In the genomic region with DNA sequence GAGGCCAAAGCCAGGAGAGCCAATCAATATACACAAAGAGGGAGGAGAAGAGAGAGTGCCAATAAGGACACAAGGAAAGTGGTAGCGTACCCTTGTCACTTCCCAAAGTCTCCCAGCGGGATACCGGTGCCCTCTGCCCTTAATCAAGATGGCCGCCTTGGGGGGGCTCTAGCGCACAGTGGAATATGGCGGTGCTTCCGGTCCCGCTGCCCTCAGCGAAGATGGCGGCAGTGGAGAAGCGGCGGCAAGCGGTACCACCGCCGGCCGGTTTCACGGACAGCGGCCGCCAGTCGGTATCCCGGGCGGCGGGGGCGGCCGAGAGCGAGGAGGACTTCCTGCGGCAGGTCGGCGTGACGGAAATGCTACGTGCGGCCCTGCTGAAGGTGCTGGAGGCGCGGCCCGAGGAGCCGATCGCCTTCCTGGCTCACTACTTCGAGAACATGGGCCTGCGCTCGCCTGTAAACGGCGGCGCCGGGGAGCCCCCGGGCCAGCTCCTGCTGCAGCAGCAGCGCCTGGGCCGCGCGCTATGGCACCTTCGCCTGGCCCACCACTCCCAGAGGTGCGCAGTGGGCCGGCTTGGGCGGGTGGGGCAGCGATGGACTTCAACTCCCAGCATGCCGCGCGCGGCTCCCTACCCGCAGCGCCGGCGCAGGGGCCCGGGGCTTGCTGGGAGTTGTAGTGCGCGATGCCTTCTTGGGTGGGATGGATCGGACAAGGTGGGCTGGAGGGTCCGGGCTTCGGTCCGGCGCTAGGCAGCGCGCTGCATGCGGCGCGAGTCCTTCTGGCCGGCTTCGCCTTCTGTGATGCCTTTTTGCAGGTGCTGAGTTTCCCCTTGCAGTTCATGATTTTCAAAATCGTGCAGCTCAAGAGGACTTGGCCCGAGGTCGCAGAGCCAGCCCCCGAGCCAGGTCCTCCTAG, we compare ENCODE assay signal across 8 cellular contexts. TPM values are rescaled to one million over a fixed set of nuclear protein-coding genes. Genes with fewer than 3 reads are reported as not detected.
A peak's percentile ranks its signal among the peaks of the same experiment; 100 is the strongest.
DNase-seq lines count a peak whose midpoint lies in the region; ATAC-seq lines count a peak whose summit lies in the region.

A gene with protein sequence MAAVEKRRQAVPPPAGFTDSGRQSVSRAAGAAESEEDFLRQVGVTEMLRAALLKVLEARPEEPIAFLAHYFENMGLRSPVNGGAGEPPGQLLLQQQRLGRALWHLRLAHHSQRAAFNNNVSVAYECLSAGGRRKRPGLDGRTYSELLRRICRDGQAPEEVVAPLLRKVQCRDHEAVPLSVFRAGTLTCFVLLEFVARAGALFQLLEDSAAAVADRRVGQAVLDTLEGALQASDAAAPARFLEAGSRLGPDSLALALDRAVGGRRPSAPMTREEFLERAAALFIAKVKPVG (plus strand): TSS at position 212 of the 918 bp plus-strand sequence. CDS start 10 bp downstream, at position 222.

- H3K27ac Mint-ChIP-seq in activated T-cell treated with anti-CD3 and anti-CD28 coated beads, Interleukin-2, amount 50 U/mL, for 24 hours = peak within 1 kb of the TSS; percentile 100

- H3K27ac ChIP-seq in esophagus (ENCODE audit: low read depth in 2 of 2, low read length in 1 of 2) (peak within 1 kb of the TSS; percentile 93 to 97), muscle layer of duodenum (ENCODE audit: low read length) (peak within 1 kb of the TSS; percentile 91)

- H3K9me3 ChIP-seq in esophagus (ENCODE audit: control insufficient read depth in 2 of 2, insufficient read depth in 1 of 2, low read depth in 1 of 2, low read length in 1 of 2) = no peaks in the 10 kb centered on the region
- no peaks in the 10 kb centered on the region for H3K9me3 ChIP-seq in muscle layer of duodenum (ENCODE audit: control insufficient read depth in 1 of 2, low read length in 2 of 2)

- H3K36me3 Mint-ChIP-seq in activated T-cell treated with anti-CD3 and anti-CD28 coated beads, Interleukin-2, amount 50 U/mL, for 24 hours (ENCODE audit: low read depth) = peaks cover 19% of the 10 kb centered on the region

- peak; percentile 53 for ATAC-seq in GM19463 (IDR thresholded peaks at IDR 0.05; ENCODE audit: unreplicated experiment)

- H3K36me3 ChIP-seq in esophagus (ENCODE audit: control insufficient read depth in 2 of 2, insufficient read depth in 2 of 2, low read length in 1 of 2) (peaks cover 0 to 7% of the 10 kb centered on the region in 2 donors), muscle layer of duodenum (ENCODE audit: control insufficient read depth in 1 of 2, insufficient read depth in 2 of 2, low read length in 2 of 2) (peaks cover 0 to 6% of the 10 kb centered on the region in 2 donors)

- H3K4me1 Mint-ChIP-seq in activated T-cell treated with anti-CD3 and anti-CD28 coated beads, Interleukin-2, amount 50 U/mL, for 24 hours (ENCODE audit: low read depth) = peaks cover 56% of the 10 kb centered on the region

- no peaks in the 10 kb centered on the region for H3K27me3 ChIP-seq in esophagus (ENCODE audit: control insufficient read depth in 1 of 2, insufficient read depth in 2 of 2, low read length in 2 of 2)
- H3K27me3 ChIP-seq in muscle layer of duodenum (ENCODE audit: low read depth, low read length) = no peaks in the 10 kb centered on the region

- peak within 1 kb of the TSS; percentile 94 for H3K4me3 Mint-ChIP-seq in activated T-cell treated with anti-CD3 and anti-CD28 coated beads, Interleukin-2, amount 50 U/mL, for 24 hours

- H3K4me1 ChIP-seq in esophagus (ENCODE audit: control insufficient read depth in 2 of 2, insufficient read depth in 2 of 2, low read length in 1 of 2) (peaks cover 9 to 11% of the 10 kb centered on the region in 2 donors), muscle layer of duodenum (ENCODE audit: control insufficient read depth in 1 of 2, insufficient read depth in 2 of 2, low read length in 2 of 2) (peaks cover 0 to 34% of the 10 kb centered on the region in 2 donors)

- 0 to 1% methylated on average over 65 to 81 of the region's 81 CpGs for WGBS in esophagus, 2 donors

- no peaks in the 10 kb centered on the region for H3K27me3 Mint-ChIP-seq in activated T-cell treated with anti-CD3 and anti-CD28 coated beads, Interleukin-2, amount 50 U/mL, for 24 hours

- DNase-seq in COR-L47 (lab: John Stamatoyannopoulos, UW) = peak; percentile 72
- DNase-seq in HK-2 (ENCODE audit: unreplicated experiment) = peak; percentile 76
- peak; percentile 69 for DNase-seq in OCI-M1 (lab: John Stamatoyannopoulos, UW)
- peak; percentile 91 for DNase-seq in activated T-cell treated with anti-CD3 and anti-CD28 coated beads, Interleukin-2, amount 50 U/mL, for 24 hours
- peak; percentile 42 to 84 for DNase-seq in stimulated activated CD8-positive, alpha-beta memory T cell treated with anti-CD3 and anti-CD28 coated beads, Interleukin-7, amount 100 ng/mL, for 4 hours (ENCODE audit: low read depth in 2 of 2)

- H3K4me3 ChIP-seq in esophagus (ENCODE audit: low read depth in 1 of 2, low read length in 2 of 2) (peak within 1 kb of the TSS; percentile 92 to 98), muscle layer of duodenum (ENCODE audit: low read depth in 1 of 2, low read length in 2 of 2) (peak within 1 kb of the TSS; percentile 79 to 99)

- H3K9me3 Mint-ChIP-seq in activated T-cell treated with anti-CD3 and anti-CD28 coated beads, Interleukin-2, amount 50 U/mL, for 24 hours = no peaks in the 10 kb centered on the region

RNA-seq across cellular contexts. Expression of the gene that starts here (rescaled TPM):
- 10 to 100 TPM; 13.9 to 16.8 TPM for polyA plus RNA-seq in esophagus

Comparison
In these comparisons a context has a peak if more than half of its experiments do, and no peak if none do; other contexts are left out.
1. Peak in every context shown above with its lines: DNase-seq, ATAC-seq, H3K4me3 ChIP-seq and H3K27ac ChIP-seq.